In the genomic region with DNA sequence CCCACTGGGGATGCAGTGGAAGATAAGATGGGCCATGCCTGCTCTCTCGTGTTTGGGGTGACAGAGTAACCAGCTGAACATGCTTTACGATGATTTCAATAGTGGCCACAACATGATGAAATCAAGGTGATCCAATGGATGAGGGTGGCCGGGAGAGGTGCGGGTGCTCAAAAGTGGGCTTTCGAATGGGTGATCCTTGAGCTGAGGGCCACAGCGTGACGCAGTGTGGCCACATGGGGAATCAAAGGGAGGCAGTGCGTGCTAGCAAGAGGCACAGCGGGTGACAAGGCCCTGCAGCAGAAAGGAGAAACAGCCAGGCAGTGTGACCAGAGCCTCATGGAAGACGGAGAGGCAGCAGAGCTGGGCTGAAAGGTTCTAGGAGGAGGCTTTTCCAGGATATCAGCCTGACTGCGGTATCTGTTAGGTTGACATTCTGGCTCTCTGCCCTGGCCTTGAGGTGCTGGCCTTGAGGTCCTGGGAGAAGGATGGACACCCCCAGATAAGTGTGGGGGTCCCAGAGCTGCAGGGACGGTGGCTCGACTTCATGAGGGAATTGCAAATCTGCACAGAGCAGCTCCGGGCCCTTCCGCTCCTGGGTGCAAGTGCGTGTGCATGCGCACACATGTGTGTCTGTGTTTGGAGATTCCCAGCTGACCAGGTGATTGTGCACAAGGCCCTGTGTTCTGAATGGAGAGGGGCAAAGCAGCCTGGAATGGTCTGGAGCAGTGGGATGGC, we compare ENCODE assay signal across 2 cellular contexts.
TF ChIP-seq lines count a peak whose summit lies in the region.

No MANE protein-coding gene starts in this region.

TF ChIP-seq in GM23338, 12 proteins besides CTCF, POLR2A, EP300 and RAD21 (continued from another document and continues in another):
- TF ChIP-seq, protein P1, sequence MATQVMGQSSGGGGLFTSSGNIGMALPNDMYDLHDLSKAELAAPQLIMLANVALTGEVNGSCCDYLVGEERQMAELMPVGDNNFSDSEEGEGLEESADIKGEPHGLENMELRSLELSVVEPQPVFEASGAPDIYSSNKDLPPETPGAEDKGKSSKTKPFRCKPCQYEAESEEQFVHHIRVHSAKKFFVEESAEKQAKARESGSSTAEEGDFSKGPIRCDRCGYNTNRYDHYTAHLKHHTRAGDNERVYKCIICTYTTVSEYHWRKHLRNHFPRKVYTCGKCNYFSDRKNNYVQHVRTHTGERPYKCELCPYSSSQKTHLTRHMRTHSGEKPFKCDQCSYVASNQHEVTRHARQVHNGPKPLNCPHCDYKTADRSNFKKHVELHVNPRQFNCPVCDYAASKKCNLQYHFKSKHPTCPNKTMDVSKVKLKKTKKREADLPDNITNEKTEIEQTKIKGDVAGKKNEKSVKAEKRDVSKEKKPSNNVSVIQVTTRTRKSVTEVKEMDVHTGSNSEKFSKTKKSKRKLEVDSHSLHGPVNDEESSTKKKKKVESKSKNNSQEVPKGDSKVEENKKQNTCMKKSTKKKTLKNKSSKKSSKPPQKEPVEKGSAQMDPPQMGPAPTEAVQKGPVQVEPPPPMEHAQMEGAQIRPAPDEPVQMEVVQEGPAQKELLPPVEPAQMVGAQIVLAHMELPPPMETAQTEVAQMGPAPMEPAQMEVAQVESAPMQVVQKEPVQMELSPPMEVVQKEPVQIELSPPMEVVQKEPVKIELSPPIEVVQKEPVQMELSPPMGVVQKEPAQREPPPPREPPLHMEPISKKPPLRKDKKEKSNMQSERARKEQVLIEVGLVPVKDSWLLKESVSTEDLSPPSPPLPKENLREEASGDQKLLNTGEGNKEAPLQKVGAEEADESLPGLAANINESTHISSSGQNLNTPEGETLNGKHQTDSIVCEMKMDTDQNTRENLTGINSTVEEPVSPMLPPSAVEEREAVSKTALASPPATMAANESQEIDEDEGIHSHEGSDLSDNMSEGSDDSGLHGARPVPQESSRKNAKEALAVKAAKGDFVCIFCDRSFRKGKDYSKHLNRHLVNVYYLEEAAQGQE (IDR thresholded peaks at IDR 0.05; ENCODE audit: unreplicated experiment) = no peak
- no peak for TF ChIP-seq STAT1 (IDR thresholded peaks at IDR 0.05; ENCODE audit: unreplicated experiment)
- no peak for TF ChIP-seq EZH2phosphoT487 (IDR thresholded peaks at IDR 0.05; ENCODE audit: unreplicated experiment)
- TF ChIP-seq ZNF114 (CRISPR knock-in tag; IDR thresholded peaks at IDR 0.05) = no peak
- TF ChIP-seq, protein P2, sequence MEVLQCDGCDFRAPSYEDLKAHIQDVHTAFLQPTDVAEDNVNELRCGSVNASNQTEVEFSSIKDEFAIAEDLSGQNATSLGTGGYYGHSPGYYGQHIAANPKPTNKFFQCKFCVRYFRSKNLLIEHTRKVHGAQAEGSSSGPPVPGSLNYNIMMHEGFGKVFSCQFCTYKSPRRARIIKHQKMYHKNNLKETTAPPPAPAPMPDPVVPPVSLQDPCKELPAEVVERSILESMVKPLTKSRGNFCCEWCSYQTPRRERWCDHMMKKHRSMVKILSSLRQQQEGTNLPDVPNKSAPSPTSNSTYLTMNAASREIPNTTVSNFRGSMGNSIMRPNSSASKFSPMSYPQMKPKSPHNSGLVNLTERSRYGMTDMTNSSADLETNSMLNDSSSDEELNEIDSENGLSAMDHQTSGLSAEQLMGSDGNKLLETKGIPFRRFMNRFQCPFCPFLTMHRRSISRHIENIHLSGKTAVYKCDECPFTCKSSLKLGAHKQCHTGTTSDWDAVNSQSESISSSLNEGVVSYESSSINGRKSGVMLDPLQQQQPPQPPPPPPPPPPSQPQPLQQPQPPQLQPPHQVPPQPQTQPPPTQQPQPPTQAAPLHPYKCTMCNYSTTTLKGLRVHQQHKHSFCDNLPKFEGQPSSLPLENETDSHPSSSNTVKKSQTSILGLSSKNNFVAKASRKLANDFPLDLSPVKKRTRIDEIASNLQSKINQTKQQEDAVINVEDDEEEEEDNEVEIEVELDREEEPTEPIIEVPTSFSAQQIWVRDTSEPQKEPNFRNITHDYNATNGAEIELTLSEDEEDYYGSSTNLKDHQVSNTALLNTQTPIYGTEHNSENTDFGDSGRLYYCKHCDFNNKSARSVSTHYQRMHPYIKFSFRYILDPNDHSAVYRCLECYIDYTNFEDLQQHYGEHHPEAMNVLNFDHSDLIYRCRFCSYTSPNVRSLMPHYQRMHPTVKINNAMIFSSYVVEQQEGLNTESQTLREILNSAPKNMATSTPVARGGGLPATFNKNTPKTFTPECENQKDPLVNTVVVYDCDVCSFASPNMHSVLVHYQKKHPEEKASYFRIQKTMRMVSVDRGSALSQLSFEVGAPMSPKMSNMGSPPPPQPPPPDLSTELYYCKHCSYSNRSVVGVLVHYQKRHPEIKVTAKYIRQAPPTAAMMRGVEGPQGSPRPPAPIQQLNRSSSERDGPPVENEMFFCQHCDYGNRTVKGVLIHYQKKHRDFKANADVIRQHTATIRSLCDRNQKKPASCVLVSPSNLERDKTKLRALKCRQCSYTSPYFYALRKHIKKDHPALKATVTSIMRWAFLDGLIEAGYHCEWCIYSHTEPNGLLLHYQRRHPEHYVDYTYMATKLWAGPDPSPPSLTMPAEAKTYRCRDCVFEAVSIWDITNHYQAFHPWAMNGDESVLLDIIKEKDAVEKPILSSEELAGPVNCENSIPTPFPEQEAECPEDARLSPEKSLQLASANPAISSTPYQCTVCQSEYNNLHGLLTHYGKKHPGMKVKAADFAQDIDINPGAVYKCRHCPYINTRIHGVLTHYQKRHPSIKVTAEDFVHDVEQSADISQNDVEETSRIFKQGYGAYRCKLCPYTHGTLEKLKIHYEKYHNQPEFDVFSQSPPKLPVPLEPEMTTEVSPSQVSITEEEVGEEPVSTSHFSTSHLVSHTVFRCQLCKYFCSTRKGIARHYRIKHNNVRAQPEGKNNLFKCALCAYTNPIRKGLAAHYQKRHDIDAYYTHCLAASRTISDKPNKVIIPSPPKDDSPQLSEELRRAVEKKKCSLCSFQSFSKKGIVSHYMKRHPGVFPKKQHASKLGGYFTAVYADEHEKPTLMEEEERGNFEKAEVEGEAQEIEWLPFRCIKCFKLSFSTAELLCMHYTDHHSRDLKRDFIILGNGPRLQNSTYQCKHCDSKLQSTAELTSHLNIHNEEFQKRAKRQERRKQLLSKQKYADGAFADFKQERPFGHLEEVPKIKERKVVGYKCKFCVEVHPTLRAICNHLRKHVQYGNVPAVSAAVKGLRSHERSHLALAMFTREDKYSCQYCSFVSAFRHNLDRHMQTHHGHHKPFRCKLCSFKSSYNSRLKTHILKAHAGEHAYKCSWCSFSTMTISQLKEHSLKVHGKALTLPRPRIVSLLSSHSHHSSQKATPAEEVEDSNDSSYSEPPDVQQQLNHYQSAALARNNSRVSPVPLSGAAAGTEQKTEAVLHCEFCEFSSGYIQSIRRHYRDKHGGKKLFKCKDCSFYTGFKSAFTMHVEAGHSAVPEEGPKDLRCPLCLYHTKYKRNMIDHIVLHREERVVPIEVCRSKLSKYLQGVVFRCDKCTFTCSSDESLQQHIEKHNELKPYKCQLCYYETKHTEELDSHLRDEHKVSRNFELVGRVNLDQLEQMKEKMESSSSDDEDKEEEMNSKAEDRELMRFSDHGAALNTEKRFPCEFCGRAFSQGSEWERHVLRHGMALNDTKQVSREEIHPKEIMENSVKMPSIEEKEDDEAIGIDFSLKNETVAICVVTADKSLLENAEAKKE (CRISPR knock-in tag; IDR thresholded peaks at IDR 0.05) = no peak
- no peak for TF ChIP-seq ZNF331 (CRISPR knock-in tag; IDR thresholded peaks at IDR 0.05; ENCODE audit: low read depth)
- TF ChIP-seq, protein P3, sequence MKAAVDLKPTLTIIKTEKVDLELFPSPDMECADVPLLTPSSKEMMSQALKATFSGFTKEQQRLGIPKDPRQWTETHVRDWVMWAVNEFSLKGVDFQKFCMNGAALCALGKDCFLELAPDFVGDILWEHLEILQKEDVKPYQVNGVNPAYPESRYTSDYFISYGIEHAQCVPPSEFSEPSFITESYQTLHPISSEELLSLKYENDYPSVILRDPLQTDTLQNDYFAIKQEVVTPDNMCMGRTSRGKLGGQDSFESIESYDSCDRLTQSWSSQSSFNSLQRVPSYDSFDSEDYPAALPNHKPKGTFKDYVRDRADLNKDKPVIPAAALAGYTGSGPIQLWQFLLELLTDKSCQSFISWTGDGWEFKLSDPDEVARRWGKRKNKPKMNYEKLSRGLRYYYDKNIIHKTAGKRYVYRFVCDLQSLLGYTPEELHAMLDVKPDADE (IDR thresholded peaks at IDR 0.05) = no peak
- no peak for TF ChIP-seq NANOG (IDR thresholded peaks at IDR 0.05; ENCODE audit: borderline replicate concordance)

TF ChIP-seq in WTC11, 78 proteins besides CTCF, POLR2A, EP300 and RAD21 (continued from another document and continues in another):
- TF ChIP-seq, protein P4, sequence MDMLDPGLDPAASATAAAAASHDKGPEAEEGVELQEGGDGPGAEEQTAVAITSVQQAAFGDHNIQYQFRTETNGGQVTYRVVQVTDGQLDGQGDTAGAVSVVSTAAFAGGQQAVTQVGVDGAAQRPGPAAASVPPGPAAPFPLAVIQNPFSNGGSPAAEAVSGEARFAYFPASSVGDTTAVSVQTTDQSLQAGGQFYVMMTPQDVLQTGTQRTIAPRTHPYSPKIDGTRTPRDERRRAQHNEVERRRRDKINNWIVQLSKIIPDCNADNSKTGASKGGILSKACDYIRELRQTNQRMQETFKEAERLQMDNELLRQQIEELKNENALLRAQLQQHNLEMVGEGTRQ (CRISPR knock-in tag; IDR thresholded peaks at IDR 0.05) = no peak
- TF ChIP-seq, protein P5, sequence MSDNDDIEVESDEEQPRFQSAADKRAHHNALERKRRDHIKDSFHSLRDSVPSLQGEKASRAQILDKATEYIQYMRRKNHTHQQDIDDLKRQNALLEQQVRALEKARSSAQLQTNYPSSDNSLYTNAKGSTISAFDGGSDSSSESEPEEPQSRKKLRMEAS (CRISPR knock-in tag; IDR thresholded peaks at IDR 0.05) = no peak
- TF ChIP-seq KAT7 (CRISPR knock-in tag; IDR thresholded peaks at IDR 0.05; ENCODE audit: borderline replicate concordance) = no peak
- TF ChIP-seq, protein P6, sequence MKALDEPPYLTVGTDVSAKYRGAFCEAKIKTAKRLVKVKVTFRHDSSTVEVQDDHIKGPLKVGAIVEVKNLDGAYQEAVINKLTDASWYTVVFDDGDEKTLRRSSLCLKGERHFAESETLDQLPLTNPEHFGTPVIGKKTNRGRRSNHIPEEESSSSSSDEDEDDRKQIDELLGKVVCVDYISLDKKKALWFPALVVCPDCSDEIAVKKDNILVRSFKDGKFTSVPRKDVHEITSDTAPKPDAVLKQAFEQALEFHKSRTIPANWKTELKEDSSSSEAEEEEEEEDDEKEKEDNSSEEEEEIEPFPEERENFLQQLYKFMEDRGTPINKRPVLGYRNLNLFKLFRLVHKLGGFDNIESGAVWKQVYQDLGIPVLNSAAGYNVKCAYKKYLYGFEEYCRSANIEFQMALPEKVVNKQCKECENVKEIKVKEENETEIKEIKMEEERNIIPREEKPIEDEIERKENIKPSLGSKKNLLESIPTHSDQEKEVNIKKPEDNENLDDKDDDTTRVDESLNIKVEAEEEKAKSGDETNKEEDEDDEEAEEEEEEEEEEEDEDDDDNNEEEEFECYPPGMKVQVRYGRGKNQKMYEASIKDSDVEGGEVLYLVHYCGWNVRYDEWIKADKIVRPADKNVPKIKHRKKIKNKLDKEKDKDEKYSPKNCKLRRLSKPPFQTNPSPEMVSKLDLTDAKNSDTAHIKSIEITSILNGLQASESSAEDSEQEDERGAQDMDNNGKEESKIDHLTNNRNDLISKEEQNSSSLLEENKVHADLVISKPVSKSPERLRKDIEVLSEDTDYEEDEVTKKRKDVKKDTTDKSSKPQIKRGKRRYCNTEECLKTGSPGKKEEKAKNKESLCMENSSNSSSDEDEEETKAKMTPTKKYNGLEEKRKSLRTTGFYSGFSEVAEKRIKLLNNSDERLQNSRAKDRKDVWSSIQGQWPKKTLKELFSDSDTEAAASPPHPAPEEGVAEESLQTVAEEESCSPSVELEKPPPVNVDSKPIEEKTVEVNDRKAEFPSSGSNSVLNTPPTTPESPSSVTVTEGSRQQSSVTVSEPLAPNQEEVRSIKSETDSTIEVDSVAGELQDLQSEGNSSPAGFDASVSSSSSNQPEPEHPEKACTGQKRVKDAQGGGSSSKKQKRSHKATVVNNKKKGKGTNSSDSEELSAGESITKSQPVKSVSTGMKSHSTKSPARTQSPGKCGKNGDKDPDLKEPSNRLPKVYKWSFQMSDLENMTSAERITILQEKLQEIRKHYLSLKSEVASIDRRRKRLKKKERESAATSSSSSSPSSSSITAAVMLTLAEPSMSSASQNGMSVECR (CRISPR knock-in tag; IDR thresholded peaks at IDR 0.05; ENCODE audit: borderline replicate concordance) = no peak
- TF ChIP-seq, protein P7, sequence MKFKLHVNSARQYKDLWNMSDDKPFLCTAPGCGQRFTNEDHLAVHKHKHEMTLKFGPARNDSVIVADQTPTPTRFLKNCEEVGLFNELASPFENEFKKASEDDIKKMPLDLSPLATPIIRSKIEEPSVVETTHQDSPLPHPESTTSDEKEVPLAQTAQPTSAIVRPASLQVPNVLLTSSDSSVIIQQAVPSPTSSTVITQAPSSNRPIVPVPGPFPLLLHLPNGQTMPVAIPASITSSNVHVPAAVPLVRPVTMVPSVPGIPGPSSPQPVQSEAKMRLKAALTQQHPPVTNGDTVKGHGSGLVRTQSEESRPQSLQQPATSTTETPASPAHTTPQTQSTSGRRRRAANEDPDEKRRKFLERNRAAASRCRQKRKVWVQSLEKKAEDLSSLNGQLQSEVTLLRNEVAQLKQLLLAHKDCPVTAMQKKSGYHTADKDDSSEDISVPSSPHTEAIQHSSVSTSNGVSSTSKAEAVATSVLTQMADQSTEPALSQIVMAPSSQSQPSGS (CRISPR knock-in tag; IDR thresholded peaks at IDR 0.05; ENCODE audit: borderline replicate concordance, low read depth) = no peak
- TF ChIP-seq, protein P8, sequence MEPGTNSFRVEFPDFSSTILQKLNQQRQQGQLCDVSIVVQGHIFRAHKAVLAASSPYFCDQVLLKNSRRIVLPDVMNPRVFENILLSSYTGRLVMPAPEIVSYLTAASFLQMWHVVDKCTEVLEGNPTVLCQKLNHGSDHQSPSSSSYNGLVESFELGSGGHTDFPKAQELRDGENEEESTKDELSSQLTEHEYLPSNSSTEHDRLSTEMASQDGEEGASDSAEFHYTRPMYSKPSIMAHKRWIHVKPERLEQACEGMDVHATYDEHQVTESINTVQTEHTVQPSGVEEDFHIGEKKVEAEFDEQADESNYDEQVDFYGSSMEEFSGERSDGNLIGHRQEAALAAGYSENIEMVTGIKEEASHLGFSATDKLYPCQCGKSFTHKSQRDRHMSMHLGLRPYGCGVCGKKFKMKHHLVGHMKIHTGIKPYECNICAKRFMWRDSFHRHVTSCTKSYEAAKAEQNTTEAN (CRISPR knock-in tag; IDR thresholded peaks at IDR 0.05) = no peak
- TF ChIP-seq RORB (CRISPR knock-in tag; IDR thresholded peaks at IDR 0.05) = no peak
- no peak for TF ChIP-seq ZNF317 (CRISPR knock-in tag; IDR thresholded peaks at IDR 0.05; ENCODE audit: borderline replicate concordance, low read depth)
- no peak for TF ChIP-seq GABPB1 (CRISPR knock-in tag; IDR thresholded peaks at IDR 0.05)
- TF ChIP-seq, protein P9, sequence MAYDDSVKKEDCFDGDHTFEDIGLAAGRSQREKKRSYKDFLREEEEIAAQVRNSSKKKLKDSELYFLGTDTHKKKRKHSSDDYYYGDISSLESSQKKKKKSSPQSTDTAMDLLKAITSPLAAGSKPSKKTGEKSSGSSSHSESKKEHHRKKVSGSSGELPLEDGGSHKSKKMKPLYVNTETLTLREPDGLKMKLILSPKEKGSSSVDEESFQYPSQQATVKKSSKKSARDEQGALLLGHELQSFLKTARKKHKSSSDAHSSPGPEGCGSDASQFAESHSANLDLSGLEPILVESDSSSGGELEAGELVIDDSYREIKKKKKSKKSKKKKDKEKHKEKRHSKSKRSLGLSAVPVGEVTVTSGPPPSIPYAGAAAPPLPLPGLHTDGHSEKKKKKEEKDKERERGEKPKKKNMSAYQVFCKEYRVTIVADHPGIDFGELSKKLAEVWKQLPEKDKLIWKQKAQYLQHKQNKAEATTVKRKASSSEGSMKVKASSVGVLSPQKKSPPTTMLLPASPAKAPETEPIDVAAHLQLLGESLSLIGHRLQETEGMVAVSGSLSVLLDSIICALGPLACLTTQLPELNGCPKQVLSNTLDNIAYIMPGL (CRISPR knock-in tag; IDR thresholded peaks at IDR 0.05) = no peak
- no peak for TF ChIP-seq ZNF396 (CRISPR knock-in tag; IDR thresholded peaks at IDR 0.05; ENCODE audit: borderline replicate concordance)
- TF ChIP-seq ESRRA (CRISPR knock-in tag; IDR thresholded peaks at IDR 0.05; ENCODE audit: borderline replicate concordance) = no peak
- TF ChIP-seq, protein P10, sequence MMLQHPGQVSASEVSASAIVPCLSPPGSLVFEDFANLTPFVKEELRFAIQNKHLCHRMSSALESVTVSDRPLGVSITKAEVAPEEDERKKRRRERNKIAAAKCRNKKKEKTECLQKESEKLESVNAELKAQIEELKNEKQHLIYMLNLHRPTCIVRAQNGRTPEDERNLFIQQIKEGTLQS (CRISPR knock-in tag; conservative IDR thresholded peaks at IDR 0.05) = no peak
